In genomic region chr17:27333410-27333980, GRCh38 we compare ENCODE assay signal across 8 cellular contexts. TPM values are rescaled to one million over a fixed set of nuclear protein-coding genes. Genes with fewer than 3 reads are reported as not detected.
DNase-seq lines count a peak whose midpoint lies in the region; ATAC-seq and TF ChIP-seq lines count a peak whose summit lies in the region.

No MANE protein-coding gene starts in this region.

- TF ChIP-seq POLR2A in vagina (IDR thresholded peaks at IDR 0.05), result no peak

- H3K4me3 ChIP-seq in left ventricle myocardium inferior, result peak overlapping the region; percentile 68
- H3K4me3 ChIP-seq in astrocyte of the cerebellum (ENCODE audit: low read depth, low read length), result peak overlapping the region; percentile 44
- H3K4me3 ChIP-seq in lower lobe of right lung, result peak overlapping the region; percentile 61
- H3K4me3 ChIP-seq in vagina, result peak overlapping the region; percentile 50 to 51

- H3K27me3 ChIP-seq in left ventricle myocardium inferior (ENCODE audit: low read depth), result no peaks in the 10 kb centered on the region
- no peaks in the 10 kb centered on the region for H3K27me3 ChIP-seq in lower lobe of right lung (ENCODE audit: low read depth)
- no peaks in the 10 kb centered on the region for H3K27me3 ChIP-seq in vagina

- intact Hi-C loops in left ventricle myocardium inferior (cut with micrococcal nuclease), result loop anchor here (5.0 kb wide), 1 partner anchor 86 kb away; no protein-coding TSS in a partner anchor
- intact Hi-C loops in Right ventricle myocardium superior (cut with DNase I), result loop anchor here (2.0 to 5.0 kb wide), 2 partner anchors 39 to 86 kb away; partner anchors contain the start of gene WSB1
- intact Hi-C loops in lower lobe of right lung (cut with DNase I), result loop anchor here (10.0 kb wide), 1 partner anchor 89 kb away; no protein-coding TSS in a partner anchor
- intact Hi-C loops in vagina (cut with DNase I), result loop anchor here (2.0 kb wide), 1 partner anchor 89 kb away; no protein-coding TSS in a partner anchor

- ATAC-seq in Right ventricle myocardium superior (ENCODE audit: poor library complexity), result no peak
- no peak for ATAC-seq in lower lobe of right lung

- H3K4me1 ChIP-seq in left ventricle myocardium inferior (peaks cover 24% of the 10 kb centered on the region), lower lobe of right lung (peaks cover 35% of the 10 kb centered on the region), vagina (peaks cover 21% of the 10 kb centered on the region)

- TF ChIP-seq CTCF in left ventricle myocardium inferior (IDR thresholded peaks at IDR 0.05; ENCODE audit: borderline replicate concordance) (no peak), astrocyte of the cerebellum (IDR thresholded peaks at IDR 0.05; ENCODE audit: low read depth, low read length, missing control alignments) (no peak), lower lobe of right lung (IDR thresholded peaks at IDR 0.05) (no peak), vagina (IDR thresholded peaks at IDR 0.05) (no peak)

- H3K9me3 ChIP-seq in left ventricle myocardium inferior (replicated peaks) (no peaks in the 10 kb centered on the region), lower lobe of right lung (no peaks in the 10 kb centered on the region), vagina (no peaks in the 10 kb centered on the region)

- in situ Hi-C loops in astrocyte of the cerebellum (cut with HindIII; ENCODE audit: low sequenced_read_pairs), result loop anchor here (25.0 kb wide), 2 partner anchors 104 to 229 kb away; no protein-coding TSS in a partner anchor

- DNase-seq in left ventricle myocardium inferior, result no peak
- no peak for DNase-seq in Right ventricle myocardium superior
- DNase-seq in astrocyte of the cerebellum (ENCODE audit: low read depth), result no peak
- DNase-seq in lower lobe of right lung, result no peak
- no peak for DNase-seq in vagina (ENCODE audit: extremely low spot score in 2 of 2)
- DNase-seq in HK-2 (ENCODE audit: unreplicated experiment), result no peak
- DNase-seq in HuH-7.5 (ENCODE audit: low spot score), result no peak
- no peak for DNase-seq in NCI-H2171 treated with DMSO at 0.1 percent for 48 hours (lab: John Stamatoyannopoulos, UW)

- H3K36me3 ChIP-seq in left ventricle myocardium inferior (no peaks in the 10 kb centered on the region), lower lobe of right lung (no peaks in the 10 kb centered on the region), vagina (no peaks in the 10 kb centered on the region)

- H3K27ac ChIP-seq in left ventricle myocardium inferior (replicated peaks) (peak overlapping the region; percentile 97), lower lobe of right lung (peak overlapping the region; percentile 92), vagina (peak overlapping the region; percentile 94)

RNA-seq across cellular contexts. Expression of gene WSB1, which starts 39.6 kb away (rescaled TPM):
- total RNA-seq in left ventricle myocardium inferior (53.3 TPM), Right ventricle myocardium superior (47.1 TPM), lower lobe of right lung (282 TPM), vagina (158 TPM)
